Comparison of ENCODE assay signal across 8 cellular contexts in the genomic region with DNA sequence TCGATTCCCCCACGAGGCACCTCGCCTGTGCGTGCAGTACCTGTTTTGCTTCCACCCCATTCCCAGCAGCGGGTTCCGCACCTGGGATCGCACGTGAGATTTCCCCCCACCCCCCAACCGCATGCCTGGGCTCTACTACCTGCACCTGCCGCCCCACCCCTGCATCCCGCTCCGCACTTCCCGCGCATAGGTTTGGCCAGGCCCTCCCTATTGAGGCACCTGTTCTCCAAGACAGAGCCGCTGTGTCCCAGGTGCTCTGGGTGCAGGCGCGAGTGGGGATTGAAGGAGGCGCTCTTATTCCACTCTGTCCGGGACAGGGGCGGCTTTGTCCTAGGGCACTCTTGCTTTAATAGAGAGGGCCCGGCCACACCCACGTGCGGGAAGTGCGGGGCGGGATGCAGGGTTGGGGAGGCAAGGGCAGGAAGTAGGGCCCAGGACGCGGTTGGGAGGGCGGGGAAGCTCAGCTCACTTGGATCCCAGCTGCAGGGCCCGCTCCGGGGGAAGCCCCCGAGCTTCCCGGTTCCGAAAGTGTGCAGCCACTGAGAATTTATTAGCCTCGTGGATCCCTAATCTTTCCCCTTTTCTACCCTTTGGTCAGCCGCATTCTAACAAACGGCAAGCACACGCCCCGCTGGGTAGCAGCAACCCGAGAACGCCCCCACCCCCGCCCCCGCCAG. TPM values are rescaled to one million over a fixed set of nuclear protein-coding genes. Genes with fewer than 3 reads are reported as not detected.
DNase-seq lines count a peak whose midpoint lies in the region; ATAC-seq and TF ChIP-seq lines count a peak whose summit lies in the region.

No MANE protein-coding gene starts in this region.

- POLR2A ChIA-PET in CD4-positive, alpha-beta memory T cell (lab: Charles Lee; ENCODE audit: partially characterized antibody): no interaction called here
- POLR2A ChIA-PET in activated CD8-positive, alpha-beta T cell treated with anti-CD3 and anti-CD28 coated beads for 36 hours (lab: Charles Lee): interaction anchor here (0.9 kb wide), 1 partner anchor 58 kb away, joined by 3 read pairs; no protein-coding TSS in a partner anchor

- H3K36me3 Mint-ChIP-seq in CD4-positive, alpha-beta memory T cell: peaks cover 0 to 4% of the 10 kb centered on the region in 2 donors
- H3K36me3 Mint-ChIP-seq in activated CD8-positive, alpha-beta T cell treated with anti-CD3 and anti-CD28 coated beads for 36 hours (ENCODE audit: low read depth): no peaks in the 10 kb centered on the region

- DNase-seq in CD4-positive, alpha-beta memory T cell: peak in 1 of 5 donors; percentile 8
- DNase-seq in activated CD8-positive, alpha-beta T cell treated with anti-CD3 and anti-CD28 coated beads for 36 hours: peak; percentile 40
- DNase-seq in cardiac muscle cell (ENCODE audit: low read depth in 1 of 2, low spot score in 1 of 2) (peak in 1 of 2 donors; percentile 40), prostate gland (ENCODE audit: low spot score) (no peak), NCI-H1436 (lab: John Stamatoyannopoulos, UW) (no peak), NCI-H1930 (lab: John Stamatoyannopoulos, UW) (no peak)

- H3K27ac ChIP-seq in CD4-positive, alpha-beta memory T cell (ENCODE audit: low read depth, low read length): peak overlapping the region; percentile 22
- H3K27ac ChIP-seq in cardiac muscle cell: no peak overlapping the region
- peak overlapping the region; percentile 59 to 60 for H3K27ac ChIP-seq in prostate gland

- H3K36me3 ChIP-seq in CD4-positive, alpha-beta memory T cell (ENCODE audit: insufficient read depth, low read length): no peaks in the 10 kb centered on the region
- H3K36me3 ChIP-seq in cardiac muscle cell (no peaks in the 10 kb centered on the region), prostate gland (no peaks in the 10 kb centered on the region)

- peak overlapping the region in 1 of 7 donors; percentile 6 for H3K27ac Mint-ChIP-seq in CD4-positive, alpha-beta memory T cell
- no peak overlapping the region for H3K27ac Mint-ChIP-seq in activated CD8-positive, alpha-beta T cell treated with anti-CD3 and anti-CD28 coated beads for 36 hours

- H3K4me1 ChIP-seq in CD4-positive, alpha-beta memory T cell (ENCODE audit: insufficient read depth, low read length): peaks cover 8% of the 10 kb centered on the region
- H3K4me1 ChIP-seq in cardiac muscle cell (ENCODE audit: low read depth): no peaks in the 10 kb centered on the region
- no peaks in the 10 kb centered on the region for H3K4me1 ChIP-seq in prostate gland (replicated peaks)

- H3K27me3 Mint-ChIP-seq in CD4-positive, alpha-beta memory T cell: peaks cover 3 to 5% of the 10 kb centered on the region in 2 donors
- H3K27me3 Mint-ChIP-seq in activated CD8-positive, alpha-beta T cell treated with anti-CD3 and anti-CD28 coated beads for 36 hours: peaks cover 26% of the 10 kb centered on the region

- no peaks in the 10 kb centered on the region for H3K27me3 ChIP-seq in CD4-positive, alpha-beta memory T cell (ENCODE audit: insufficient read depth, low read length)
- H3K27me3 ChIP-seq in cardiac muscle cell (peaks cover 68% of the 10 kb centered on the region), prostate gland (replicated peaks; ENCODE audit: insufficient read depth) (no peaks in the 10 kb centered on the region)

- H3K9me3 ChIP-seq in CD4-positive, alpha-beta memory T cell (ENCODE audit: control insufficient read depth in 1 of 2, low read length in 2 of 2): no peaks in the 10 kb centered on the region
- H3K9me3 ChIP-seq in cardiac muscle cell (ENCODE audit: low read depth): no peaks in the 10 kb centered on the region
- no peaks in the 10 kb centered on the region for H3K9me3 ChIP-seq in prostate gland

- no peak for TF ChIP-seq POLR2A in prostate gland (IDR thresholded peaks at IDR 0.05)

- WGBS in prostate gland: 7% methylated on average over 42 of the region's 42 CpGs

- peak overlapping the region; percentile 80 to 87 (median 86) for H3K4me3 Mint-ChIP-seq in CD4-positive, alpha-beta memory T cell
- peak overlapping the region; percentile 71 for H3K4me3 Mint-ChIP-seq in activated CD8-positive, alpha-beta T cell treated with anti-CD3 and anti-CD28 coated beads for 36 hours

- ATAC-seq in HG03045 (IDR thresholded peaks at IDR 0.05; ENCODE audit: unreplicated experiment) (peak; percentile 8), GM21390 (IDR thresholded peaks at IDR 0.05; ENCODE audit: unreplicated experiment) (no peak)
- ATAC-seq in activated CD8-positive, alpha-beta T cell treated with anti-CD3 and anti-CD28 coated beads for 36 hours: peak; percentile 33

- no peak for TF ChIP-seq CTCF in activated CD8-positive, alpha-beta T cell treated with anti-CD3 and anti-CD28 coated beads for 36 hours (IDR thresholded peaks at IDR 0.05)
- TF ChIP-seq CTCF in cardiac muscle cell (IDR thresholded peaks at IDR 0.05; ENCODE audit: low read depth, low read length) (no peak), prostate gland (IDR thresholded peaks at IDR 0.05) (no peak)

- CTCF ChIA-PET in CD4-positive, alpha-beta memory T cell (lab: Charles Lee; ENCODE audit: partially characterized antibody): no interaction called here
- CTCF ChIA-PET in activated CD8-positive, alpha-beta T cell treated with anti-CD3 and anti-CD28 coated beads for 36 hours (lab: Charles Lee): interaction anchor here (1.7 kb wide), 1 partner anchor 169 kb away, joined by 5 read pairs; no protein-coding TSS in a partner anchor

- H3K4me3 ChIP-seq in CD4-positive, alpha-beta memory T cell (ENCODE audit: low read length in 2 of 2): peak overlapping the region; percentile 67 to 81
- H3K4me3 ChIP-seq in cardiac muscle cell (peak overlapping the region; percentile 37), prostate gland (peak overlapping the region; percentile 64)

- intact Hi-C loops in CD4-positive, alpha-beta memory T cell (cut with micrococcal nuclease): no loop called here
- intact Hi-C loops in activated CD8-positive, alpha-beta T cell treated with anti-CD3 and anti-CD28 coated beads for 36 hours (cut with micrococcal nuclease): no loop called here
- intact Hi-C loops in prostate gland (cut with DNase I): loop anchor here (5.0 to 10.0 kb wide), 2 partner anchors 59 to 488 kb away; a partner anchor contains a TSS

- peaks cover 2 to 9% (median 7%) of the 10 kb centered on the region in 4 donors for H3K4me1 Mint-ChIP-seq in CD4-positive, alpha-beta memory T cell
- peaks cover 7% of the 10 kb centered on the region for H3K4me1 Mint-ChIP-seq in activated CD8-positive, alpha-beta T cell treated with anti-CD3 and anti-CD28 coated beads for 36 hours (ENCODE audit: low read depth)

- no peaks in the 10 kb centered on the region for H3K9me3 Mint-ChIP-seq in CD4-positive, alpha-beta memory T cell
- no peaks in the 10 kb centered on the region for H3K9me3 Mint-ChIP-seq in activated CD8-positive, alpha-beta T cell treated with anti-CD3 and anti-CD28 coated beads for 36 hours

RNA-seq across cellular contexts. Expression of a gene that starts 0.7 kb away (rescaled TPM):
- total RNA-seq in CD4-positive, alpha-beta memory T cell: under 1 TPM in 1 of 2 experiments, not detected in 1; 0.12 TPM
- polyA plus RNA-seq in CD4-positive, alpha-beta memory T cell: under 1 TPM in 1 of 2 donors, not detected in 1; 0.06 TPM
- under 1 TPM; 0.13 to 0.18 TPM for total RNA-seq in activated CD8-positive, alpha-beta T cell treated with anti-CD3 and anti-CD28 coated beads for 36 hours
- total RNA-seq in cardiac muscle cell (0.60 and 0.85 TPM in 2 replicates), prostate gland (1 to 10 TPM; 2.5 to 3.9 TPM)
- 0.27 and 0.74 TPM in 2 replicates for polyA plus RNA-seq in cardiac muscle cell

RNA-seq across cellular contexts. Expression of a gene that starts 56.9 kb away (rescaled TPM):
- 100 to 1,000 TPM; 139 to 143 TPM for total RNA-seq in CD4-positive, alpha-beta memory T cell
- 10 to 100 TPM; 76.3 to 81.3 TPM for polyA plus RNA-seq in CD4-positive, alpha-beta memory T cell
- 100 to 1,000 TPM in 1 of 2 experiments, 10 to 100 TPM in 1; 98.8 to 105 TPM for total RNA-seq in activated CD8-positive, alpha-beta T cell treated with anti-CD3 and anti-CD28 coated beads for 36 hours
- total RNA-seq in cardiac muscle cell (27.1 and 39.2 TPM in 2 replicates), prostate gland (10 to 100 TPM; 49.7 to 80.4 TPM)
- 46.9 and 90.1 TPM in 2 replicates for polyA plus RNA-seq in cardiac muscle cell

RNA-seq across cellular contexts. Expression of a gene that starts 57.5 kb away (rescaled TPM):
- 10 to 100 TPM; 18.9 to 19.7 TPM for total RNA-seq in CD4-positive, alpha-beta memory T cell
- polyA plus RNA-seq in CD4-positive, alpha-beta memory T cell: 10 to 100 TPM; 35.4 to 41.8 TPM
- 10 to 100 TPM; 20.6 to 20.8 TPM for total RNA-seq in activated CD8-positive, alpha-beta T cell treated with anti-CD3 and anti-CD28 coated beads for 36 hours
- total RNA-seq in cardiac muscle cell: 24.1 and 35.0 TPM in 2 replicates
- 22.7 and 33.7 TPM in 2 replicates for polyA plus RNA-seq in cardiac muscle cell
- 100 to 1,000 TPM; 112 to 379 TPM for total RNA-seq in prostate gland
